Comparison of ENCODE assay signal across 9 cellular contexts in the genomic region with DNA sequence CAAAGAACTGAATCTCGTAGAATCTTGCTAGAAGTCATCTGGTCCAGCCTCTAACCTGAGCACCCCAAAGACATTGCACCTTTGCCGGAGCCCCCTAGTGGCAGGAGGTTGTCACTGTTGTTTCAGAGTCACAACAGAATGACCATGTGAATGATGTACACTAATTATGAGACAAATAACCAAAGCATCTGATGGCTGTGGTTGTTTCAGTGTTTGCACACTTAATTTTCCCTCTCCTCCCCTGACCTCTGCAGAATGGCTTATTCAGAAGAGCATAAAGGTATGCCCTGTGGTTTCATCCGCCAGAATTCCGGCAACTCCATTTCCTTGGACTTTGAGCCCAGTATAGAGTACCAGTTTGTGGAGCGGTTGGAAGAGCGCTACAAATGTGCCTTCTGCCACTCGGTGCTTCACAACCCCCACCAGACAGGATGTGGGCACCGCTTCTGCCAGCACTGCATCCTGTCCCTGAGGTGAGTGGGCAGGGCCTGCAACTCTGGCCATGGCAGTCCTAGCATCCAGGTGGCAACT. TPM values are rescaled to one million over a fixed set of nuclear protein-coding genes. Genes with fewer than 3 reads are reported as not detected.
DNase-seq lines count a peak whose midpoint lies in the region; ATAC-seq, FAIRE-seq and TF ChIP-seq lines count a peak whose summit lies in the region.
"Had no signal": no experiment of that assay in that cellular context is flagged by ENCODE, and none has a peak within 500 bp of the region (broad histone marks: within the 10 kb centered on the region; RNA-seq: fewer than 3 reads in every experiment).

No MANE protein-coding gene starts in this region.

- intact Hi-C loops in CD8-positive, alpha-beta T cell (cut with DNase I, micrococcal nuclease) = loop anchor here in 1 of 2 experiments (1.0 kb wide), 1 partner anchor 30 kb away; no protein-coding TSS in a partner anchor
- intact Hi-C loops in GM12878 (cut with micrococcal nuclease; ENCODE audit: unreplicated experiment) = loop anchor here (1.0 kb wide), 1 partner anchor 30 kb away; no protein-coding TSS in a partner anchor
- intact Hi-C loops in transverse colon (cut with DNase I; ENCODE audit: low total_unique reads) = no loop called here

- H3K9me3 Mint-ChIP-seq in CD8-positive, alpha-beta T cell = peaks cover 4% of the 10 kb centered on the region
- H3K9me3 Mint-ChIP-seq in T-cell (no peaks in the 10 kb centered on the region), mesothelial cell of epicardium (peaks cover 16% of the 10 kb centered on the region)

- SMC1A ChIA-PET in GM12878 (lab: Charles Lee; ENCODE audit: uncharacterized antibody, unreplicated experiment) = interaction anchor here (1.9 kb wide), 2 partner anchors 25 to 27 kb away, joined by 6 to 12 read pairs; partner anchors contain the start of gene TRAF5

- TF ChIP-seq CTCF in CD8-positive, alpha-beta T cell (IDR thresholded peaks at IDR 0.05) = peak; percentile 57
- TF ChIP-seq CTCF in GM12878 (IDR thresholded peaks at IDR 0.05 in 2 of 3, conservative IDR thresholded peaks at IDR 0.05 in 1 of 3; ENCODE audit: control insufficient read depth in 2 of 3, extremely low read depth in 1 of 3, insufficient read depth in 1 of 3, low read depth in 3 of 3, low read length in 3 of 3) (peak; percentile 63 to 93 (median 79)), mesothelial cell of epicardium (IDR thresholded peaks at IDR 0.05; ENCODE audit: unreplicated experiment) (peak; percentile 62), transverse colon (IDR thresholded peaks at IDR 0.05) (peak; percentile 58 to 78 (median 74))

- H3K79me2 ChIP-seq in GM12878 (ENCODE audit: control insufficient read depth, insufficient read depth, low read length) = peaks cover 6% of the 10 kb centered on the region

- in situ Hi-C loops in GM12878 (cut with MboI) = no loop called here
- in situ Hi-C loops in transverse colon (cut with MboI; ENCODE audit: low pct_ligation_motif_present in 1 of 4, low pct_unique_long_range_greater_than_20kb in 1 of 4, low sequenced_read_pairs in 3 of 4) = no loop called here

- FAIRE-seq in GM12878 (lab: Jason Lieb, UNC) = peak; percentile 79
- FAIRE-seq: TTC549 had no signal

- CTCF ChIA-PET in CD8-positive, alpha-beta T cell (lab: Charles Lee) = interaction anchor here (0.9 to 1.2 kb wide), 3 partner anchors 13 to 25 kb away, joined by 3 to 5 read pairs (median 5); no protein-coding TSS in a partner anchor
- CTCF ChIA-PET in T-cell (lab: Charles Lee) = interaction anchor here in 1 of 2 donors (0.6 to 1.8 kb wide), 2 partner anchors 7 to 29 kb away, joined by 4 to 7 read pairs; no protein-coding TSS in a partner anchor
- CTCF ChIA-PET in GM12878 (lab: Yijun Ruan, JAX) = interaction anchor here (2.0 to 3.6 kb wide), 3 partner anchors 13 to 29 kb away, joined by 6 to 22 read pairs (median 8); no protein-coding TSS in a partner anchor

- peak overlapping the region; percentile 89 for H3K27ac Mint-ChIP-seq in CD8-positive, alpha-beta T cell
- H3K27ac Mint-ChIP-seq in T-cell (peak overlapping the region; percentile 95 to 96), mesothelial cell of epicardium (no peak overlapping the region)

- no peaks in the 10 kb centered on the region for H3K9me3 ChIP-seq in CD8-positive, alpha-beta T cell (ENCODE audit: low read length)
- H3K9me3 ChIP-seq in GM12878 (replicated peaks; ENCODE audit: control insufficient read depth, insufficient read depth, low read length) (peaks cover 8% of the 10 kb centered on the region; the same call in 2 of the 3 replicates), transverse colon (no peaks in the 10 kb centered on the region)

- H3K4me3 ChIP-seq in CD8-positive, alpha-beta T cell (ENCODE audit: low read depth, low read length) = peak overlapping the region; percentile 26
- H3K4me3 ChIP-seq in GM12878 (no peak overlapping the region), transverse colon (no peak overlapping the region)

- ATAC-seq in CD8-positive, alpha-beta T cell = peak; percentile 69
- peak; percentile 90 for ATAC-seq in HG03342 (IDR thresholded peaks at IDR 0.05; ENCODE audit: unreplicated experiment)
- peak; percentile 84 to 97 (median 92) for ATAC-seq in T-cell (replicated peaks in 1 of 4)
- ATAC-seq in GM12878 = peak; percentile 98

- peak; percentile 73 for TF ChIP-seq RAD21 in GM12878 (IDR thresholded peaks at IDR 0.05; ENCODE audit: insufficient read depth, low read depth, low read length)

- TF ChIP-seq EP300 in GM12878 (IDR thresholded peaks at IDR 0.05; ENCODE audit: borderline replicate concordance in 1 of 2, control insufficient read depth in 1 of 2, low read depth in 2 of 2, low read length in 2 of 2) (no peak), transverse colon (IDR thresholded peaks at IDR 0.05; ENCODE audit: low read depth) (no peak)

- peaks cover 73% of the 10 kb centered on the region for H3K4me1 Mint-ChIP-seq in CD8-positive, alpha-beta T cell (ENCODE audit: low read depth)
- H3K4me1 Mint-ChIP-seq in T-cell = peaks cover 56 to 70% (median 65%) of the 10 kb centered on the region in 3 donors
- H3K4me1 Mint-ChIP-seq in mesothelial cell of epicardium = peaks cover 5% of the 10 kb centered on the region

- no peaks in the 10 kb centered on the region for H3K27me3 ChIP-seq in CD8-positive, alpha-beta T cell (ENCODE audit: insufficient read depth, low read length)
- H3K27me3 ChIP-seq in GM12878 (replicated peaks in 1 of 2; ENCODE audit: control insufficient read depth in 2 of 2, insufficient read depth in 2 of 2, low read length in 1 of 2) = no peaks in the 10 kb centered on the region
- H3K27me3 ChIP-seq in transverse colon = no peaks in the 10 kb centered on the region

- H3K27ac ChIP-seq in CD8-positive, alpha-beta T cell (ENCODE audit: low read depth, low read length) = no peak overlapping the region
- H3K27ac ChIP-seq in GM12878 (ENCODE audit: control insufficient read depth, insufficient read depth) (no peak overlapping the region), transverse colon (no peak overlapping the region)

- RAD21 ChIA-PET in GM12878 (lab: Charles Lee; ENCODE audit: unreplicated experiment) = no interaction called here

- no peak overlapping the region for H3K4me2 ChIP-seq in GM12878 (ENCODE audit: control insufficient read depth, insufficient read depth)

- peaks cover 57% of the 10 kb centered on the region for H3K36me3 Mint-ChIP-seq in CD8-positive, alpha-beta T cell
- peaks cover 29% of the 10 kb centered on the region for H3K36me3 Mint-ChIP-seq in T-cell
- peaks cover 30% of the 10 kb centered on the region for H3K36me3 Mint-ChIP-seq in mesothelial cell of epicardium

- 29% methylated on average over 8 of the region's 8 CpGs for WGBS in GM12878 (ENCODE audit: insufficient coverage, insufficient replicate concordance, low lambda C conversion rate, missing lambda C conversion rate)
- 48% methylated on average over 8 of the region's 8 CpGs; no CpG with 5 or more reads in 1 of the 2 donors for WGBS in transverse colon (ENCODE audit: low coverage in 1 of 2), 2 donors

- H3K36me3 ChIP-seq in CD8-positive, alpha-beta T cell (ENCODE audit: insufficient read depth, low read length) = peaks cover 8% of the 10 kb centered on the region
- H3K36me3 ChIP-seq in GM12878 (ENCODE audit: control insufficient read depth in 2 of 2, insufficient read depth in 2 of 2, low read length in 1 of 2) (peaks cover 16 to 20% of the 10 kb centered on the region in 2 experiments), transverse colon (no peaks in the 10 kb centered on the region)

- H3K9ac ChIP-seq in GM12878 (ENCODE audit: control insufficient read depth, insufficient read depth, low read length) = no peak overlapping the region

- peaks cover 41% of the 10 kb centered on the region for H3K4me1 ChIP-seq in CD8-positive, alpha-beta T cell (ENCODE audit: insufficient read depth, low read length)
- H3K4me1 ChIP-seq in GM12878 (ENCODE audit: control insufficient read depth, insufficient read depth, low read length) (peaks cover 4% of the 10 kb centered on the region), transverse colon (peaks cover 0 to 9% (median 2%) of the 10 kb centered on the region in 4 donors)

- POLR2A ChIA-PET in CD8-positive, alpha-beta T cell (lab: Charles Lee) = no interaction called here
- POLR2A ChIA-PET in T-cell (lab: Charles Lee) (no interaction called here), GM12878 (lab: Charles Lee) (no interaction called here)

- H2AFZ ChIP-seq in GM12878 (ENCODE audit: control insufficient read depth, low read depth, low read length) = no peak overlapping the region

- peak overlapping the region; percentile 71 for H3K4me3 Mint-ChIP-seq in CD8-positive, alpha-beta T cell
- H3K4me3 Mint-ChIP-seq in T-cell (peak overlapping the region; percentile 77 to 80 (median 78)), mesothelial cell of epicardium (no peak overlapping the region)

- H3K27me3 Mint-ChIP-seq in CD8-positive, alpha-beta T cell (ENCODE audit: low read depth) = no peaks in the 10 kb centered on the region
- H3K27me3 Mint-ChIP-seq in T-cell (no peaks in the 10 kb centered on the region), mesothelial cell of epicardium (ENCODE audit: low read depth) (no peaks in the 10 kb centered on the region)

- H4K20me1 ChIP-seq in GM12878 (ENCODE audit: control insufficient read depth, insufficient read depth) = peaks cover 2% of the 10 kb centered on the region; the same call in 1 of the 2 replicates

- no TSS peak for BruUV-seq in GM12878 (replicated peaks; lab: Mats Ljungman, UMichigan)

- TF ChIP-seq POLR2A in GM12878 (IDR thresholded peaks at IDR 0.05; ENCODE audit: low read depth, low read length) (no peak), transverse colon (IDR thresholded peaks at IDR 0.05) (no peak)

- DNase-seq in CD8-positive, alpha-beta T cell = peak; percentile 21 to 78 (median 55)
- peak; percentile 71 for DNase-seq in GM19240 (ENCODE audit: insufficient read length, low spot score)
- DNase-seq in T-cell = peak in 33 of 34 experiments; percentile 14 to 70 (median 48)
- no peak for DNase-seq in GM12878 (ENCODE audit: low read depth, low spot score)
- DNase-seq in mesothelial cell of epicardium (ENCODE audit: low spot score in 2 of 2, unreplicated experiment in 2 of 2) = no peak
- peak; percentile 73 for DNase-seq in transverse colon
- no peak for DNase-seq in NCI-H446 treated with DMSO at 0.1 percent for 48 hours (lab: John Stamatoyannopoulos, UW)

RNA-seq across cellular contexts. Expression of gene TRAF5, which starts 26.4 kb away (rescaled TPM):
- total RNA-seq in CD8-positive, alpha-beta T cell = 10 to 100 TPM; 20.5 to 24.0 TPM
- total RNA-seq in T-cell = 10 to 100 TPM; 49.5 to 64.5 (median 57.2) TPM
- 149 and 152 TPM in 2 replicates for total RNA-seq in GM12878 (2013; cell fraction: nucleolus; rRNA removed)
- 35.3 and 36.1 TPM in 2 replicates for total RNA-seq in GM12878 (2014; rRNA removed)
- total RNA-seq in GM12878 (2014; rRNA removed; fragmentation: Illumina TruSeq; extraction: Trizol) = 25.0 and 26.5 TPM in 2 replicates
- total RNA-seq in GM12878 (2021) = 25.7 and 27.6 TPM in 2 replicates
- 17.0 TPM for polyA plus RNA-seq in GM12878 (2011; ENCODE audit: low read depth)
- 36.5 and 49.7 TPM in 2 replicates for polyA plus RNA-seq in GM12878 (2011; rRNA removed)
- 23.0 TPM in 2 replicates for polyA plus RNA-seq in GM12878 (2011; cell fraction: cytosol; rRNA removed)
- polyA plus RNA-seq in GM12878 (2011; cell fraction: nucleus; rRNA removed) = 96.9 and 102 TPM in 2 replicates
- polyA plus RNA-seq in GM12878 (2012) = 18.6 and 25.1 TPM in 2 replicates
- polyA plus RNA-seq in GM12878 (2014; fragmentation: Illumina TruSeq; extraction: Trizol) = 36.4 and 48.6 TPM in 2 replicates
- polyA plus RNA-seq in GM12878 (2014; fragmentation: Nextera tagmentation; extraction: Ambion mirVana) = 10 to 100 TPM; 10.6 to 11.8 TPM
- 30.8 and 34.4 TPM in 2 replicates for polyA plus RNA-seq in GM12878 (2014; rRNA removed)
- 10 to 100 TPM; 16.7 to 19.7 TPM for polyA plus RNA-seq in GM12878 (2016; fragmentation: Nextera tagmentation; extraction: Ambion mirVana)
- 24.5 and 25.3 TPM in 2 replicates for polyA minus RNA-seq in GM12878 (2011; rRNA and poly(A)+ RNA removed)
- 8.7 and 9.8 TPM in 2 replicates for polyA minus RNA-seq in GM12878 (2011; cell fraction: cytosol; rRNA and poly(A)+ RNA removed)
- 45.0 and 64.3 TPM in 2 replicates for polyA minus RNA-seq in GM12878 (2011; cell fraction: nucleus; rRNA and poly(A)+ RNA removed)
- 45.6 to 47.6 TPM (median 46.6 TPM) in 3 replicates for total RNA-seq in mesothelial cell of epicardium
- total RNA-seq in transverse colon = 10 to 100 TPM; 10.5 to 30.5 (median 17.0) TPM

Comparison
In these comparisons a context has a peak if more than half of its experiments do, and no peak if none do; other contexts are left out.
1. DNase-seq: peak in CD8-positive, alpha-beta T cell (7 of 7), GM19240 (single experiment), T-cell (33 of 34) and transverse colon (single experiment); none in GM12878 (single experiment), mesothelial cell of epicardium (0 of 2) and NCI-H446 treated with DMSO at 0.1 percent for 48 hours (single experiment).
2. Peak in every context shown above with its lines, with median percentiles within 50 percentile points of each other: ATAC-seq and CTCF ChIP-seq.